Comparison of ENCODE assay signal across 12 cellular contexts in the genomic region with DNA sequence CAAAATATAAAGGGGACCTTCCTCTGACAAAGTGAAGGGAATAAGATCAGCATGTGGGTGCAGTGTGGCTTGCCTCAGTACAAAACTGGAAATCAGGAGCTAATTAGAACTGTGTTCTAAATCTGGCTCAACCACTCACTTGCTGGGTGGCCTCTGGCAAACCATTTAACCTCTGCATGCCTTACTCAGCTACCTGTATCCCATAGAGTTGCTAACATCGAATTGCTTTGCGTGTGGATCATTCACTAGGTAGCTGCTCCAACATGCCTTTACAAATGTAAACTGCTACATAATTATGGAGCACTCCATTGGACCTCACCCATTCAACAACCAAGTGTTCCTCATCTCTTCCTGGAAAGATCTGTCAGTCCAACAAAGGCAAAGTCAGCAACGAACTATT.
"Had no signal": no experiment of that assay in that cellular context is flagged by ENCODE, and none has a peak within 500 bp of the region (broad histone marks: within the 10 kb centered on the region; RNA-seq: fewer than 3 reads in every experiment).

No MANE protein-coding gene starts in this region.

- H3K9me3 ChIP-seq: ovary, thyroid gland had no signal

- H3K4me3 Mint-ChIP-seq: activated naive CD8-positive, alpha-beta T cell treated with anti-CD3 and anti-CD28 coated beads, Interleukin-2, amount 10 ng/mL, durations not matched to agents 7 days and 5 days; immature natural killer cell; naive B cell; stimulated activated effector memory CD8-positive, alpha-beta T cell treated with anti-CD3 and anti-CD28 coated beads, Interleukin-12 subunit alpha, Interleukin-12 subunit beta, amount 100 ng/mL, for 72 hours had no signal

- H3K27ac ChIP-seq: ovary, thyroid gland had no signal

- H3K4me3 ChIP-seq: ovary, thyroid gland had no signal

- H3K27me3 Mint-ChIP-seq: activated naive CD8-positive, alpha-beta T cell treated with anti-CD3 and anti-CD28 coated beads, Interleukin-2, amount 10 ng/mL, durations not matched to agents 7 days and 5 days; naive B cell had no signal

- H3K9me3 Mint-ChIP-seq: activated naive CD8-positive, alpha-beta T cell treated with anti-CD3 and anti-CD28 coated beads, Interleukin-2, amount 10 ng/mL, durations not matched to agents 7 days and 5 days; immature natural killer cell; naive B cell; stimulated activated effector memory CD8-positive, alpha-beta T cell treated with anti-CD3 and anti-CD28 coated beads, Interleukin-12 subunit alpha, Interleukin-12 subunit beta, amount 100 ng/mL, for 72 hours had no signal

- DNase-seq: activated CD4-positive, alpha-beta T cell treated with anti-CD3 and anti-CD28 coated beads, Interleukin-2, amount 50 U/mL, for 1 hour; activated CD8-positive, alpha-beta memory T cell treated with anti-CD3 and anti-CD28 coated beads for 24 hours; activated naive CD4-positive, alpha-beta T cell; activated naive CD8-positive, alpha-beta T cell treated with anti-CD3 and anti-CD28 coated beads, Interleukin-2, amount 10 ng/mL, durations not matched to agents 7 days and 5 days; erythroblast; immature natural killer cell; left colon; naive B cell; ovary; stimulated activated CD4-positive, alpha-beta T cell treated with anti-CD3 and anti-CD28 coated beads, Interleukin-12 subunit alpha, Interleukin-12 subunit beta, amount 100 ng/mL, for 4 hours; thyroid gland had no signal

- H3K36me3 ChIP-seq: ovary, thyroid gland had no signal

- ATAC-seq: left colon had no signal

- H3K27ac Mint-ChIP-seq: activated naive CD8-positive, alpha-beta T cell treated with anti-CD3 and anti-CD28 coated beads, Interleukin-2, amount 10 ng/mL, durations not matched to agents 7 days and 5 days; immature natural killer cell; stimulated activated effector memory CD8-positive, alpha-beta T cell treated with anti-CD3 and anti-CD28 coated beads, Interleukin-12 subunit alpha, Interleukin-12 subunit beta, amount 100 ng/mL, for 72 hours had no signal

- H3K27me3 ChIP-seq: ovary, thyroid gland had no signal

- H3K36me3 Mint-ChIP-seq: activated naive CD8-positive, alpha-beta T cell treated with anti-CD3 and anti-CD28 coated beads, Interleukin-2, amount 10 ng/mL, durations not matched to agents 7 days and 5 days; naive B cell; stimulated activated effector memory CD8-positive, alpha-beta T cell treated with anti-CD3 and anti-CD28 coated beads, Interleukin-12 subunit alpha, Interleukin-12 subunit beta, amount 100 ng/mL, for 72 hours had no signal
